In genomic region chr6:117521785-117522502, GRCh38 we compare ENCODE assay signal across 23 cellular contexts.
"Had no signal": no experiment of that assay in that cellular context is flagged by ENCODE, and none has a peak within 500 bp of the region (broad histone marks: within the 10 kb centered on the region; RNA-seq: fewer than 3 reads in every experiment).

No MANE protein-coding gene starts in this region.

- H3K27me3 Mint-ChIP-seq: central memory CD8-positive, alpha-beta T cell had no signal

- H3K4me1 ChIP-seq: adrenal gland, ascending aorta, breast epithelium, esophagus squamous epithelium, heart left ventricle, lower lobe of right lung, sigmoid colon, spleen, testis, upper lobe of left lung had no signal

- ATAC-seq: activated CD8-positive, alpha-beta T cell treated with anti-CD3 and anti-CD28 coated beads, Interleukin-2, amount 10 ng/mL, durations not matched to agents 7 days and 5 days; activated naive CD4-positive, alpha-beta T cell treated with anti-CD3 and anti-CD28 coated beads, Interleukin-2, amount 50 U/mL, for 72 hours; heart left ventricle; lower lobe of right lung had no signal

- H3K4me3 ChIP-seq: adrenal gland, ascending aorta, breast epithelium, coronary artery, esophagus squamous epithelium, heart left ventricle, lower lobe of right lung, sigmoid colon, spleen, testis, upper lobe of left lung had no signal

- H3K9me3 Mint-ChIP-seq: activated naive CD4-positive, alpha-beta T cell treated with anti-CD3 and anti-CD28 coated beads, Interleukin-2, amount 50 U/mL, for 72 hours; activated T-helper 1 cell treated with anti-CD3 and anti-CD28 coated beads, Interleukin-12 subunit alpha, Interleukin-12 subunit beta, Interleukin-2, Interleukin-4 antibody, amounts not matched to agents 30 ng/mL and 10 ng/mL and 1 ng/mL, durations not matched to agents 14 hours and 24 hours and 36 hours; central memory CD8-positive, alpha-beta T cell had no signal

- H3K4me3 Mint-ChIP-seq: activated CD8-positive, alpha-beta T cell treated with anti-CD3 and anti-CD28 coated beads, Interleukin-2, amount 10 ng/mL, durations not matched to agents 7 days and 5 days; activated T-helper 1 cell treated with anti-CD3 and anti-CD28 coated beads, Interleukin-12 subunit alpha, Interleukin-12 subunit beta, Interleukin-2, Interleukin-4 antibody, amounts not matched to agents 30 ng/mL and 10 ng/mL and 1 ng/mL, durations not matched to agents 14 hours and 24 hours and 36 hours; central memory CD8-positive, alpha-beta T cell had no signal

- H3K27ac ChIP-seq: adrenal gland, ascending aorta, breast epithelium, coronary artery, esophagus squamous epithelium, heart left ventricle, lower lobe of right lung, sigmoid colon, spleen, testis, upper lobe of left lung had no signal

- DNase-seq: activated CD4-positive, alpha-beta T cell treated with anti-CD3 and anti-CD28 coated beads for 1 hour; activated CD4-positive, alpha-beta T cell treated with anti-CD3 and anti-CD28 coated beads, Interleukin-2, amount 50 U/mL, for 1 hour; activated CD8-positive, alpha-beta T cell treated with anti-CD3 and anti-CD28 coated beads, Interleukin-2, amount 10 ng/mL, durations not matched to agents 7 days and 5 days; activated gamma-delta T cell; adrenal gland; esophagus squamous epithelium; heart left ventricle; lower lobe of right lung; midbrain; nucleus accumbens; sigmoid colon; spleen; stimulated activated CD4-positive, alpha-beta T cell treated with anti-CD3 and anti-CD28 coated beads, Interleukin-4, amount 100 ng/mL, for 1 hour; stimulated activated naive CD4-positive, alpha-beta T cell; T-helper 9 cell; testis; upper lobe of left lung had no signal

- H3K36me3 ChIP-seq: adrenal gland, breast epithelium, lower lobe of right lung, sigmoid colon had no signal

- H3K9me3 ChIP-seq: adrenal gland, ascending aorta, breast epithelium, esophagus squamous epithelium, heart left ventricle, lower lobe of right lung, sigmoid colon, spleen, testis, upper lobe of left lung had no signal

- H3K27me3 ChIP-seq: adrenal gland, ascending aorta, breast epithelium, esophagus squamous epithelium, heart left ventricle, sigmoid colon, spleen, testis, upper lobe of left lung had no signal

- H3K27ac Mint-ChIP-seq: activated CD8-positive, alpha-beta T cell treated with anti-CD3 and anti-CD28 coated beads, Interleukin-2, amount 10 ng/mL, durations not matched to agents 7 days and 5 days; activated naive CD4-positive, alpha-beta T cell treated with anti-CD3 and anti-CD28 coated beads, Interleukin-2, amount 50 U/mL, for 72 hours; activated T-helper 1 cell treated with anti-CD3 and anti-CD28 coated beads, Interleukin-12 subunit alpha, Interleukin-12 subunit beta, Interleukin-2, Interleukin-4 antibody, amounts not matched to agents 30 ng/mL and 10 ng/mL and 1 ng/mL, durations not matched to agents 14 hours and 24 hours and 36 hours had no signal

- H3K36me3 Mint-ChIP-seq: activated naive CD4-positive, alpha-beta T cell treated with anti-CD3 and anti-CD28 coated beads, Interleukin-2, amount 50 U/mL, for 72 hours had no signal

- H3K4me1 Mint-ChIP-seq: central memory CD8-positive, alpha-beta T cell had no signal
